ENCODE assay signal across 8 cellular contexts in the genomic region with DNA sequence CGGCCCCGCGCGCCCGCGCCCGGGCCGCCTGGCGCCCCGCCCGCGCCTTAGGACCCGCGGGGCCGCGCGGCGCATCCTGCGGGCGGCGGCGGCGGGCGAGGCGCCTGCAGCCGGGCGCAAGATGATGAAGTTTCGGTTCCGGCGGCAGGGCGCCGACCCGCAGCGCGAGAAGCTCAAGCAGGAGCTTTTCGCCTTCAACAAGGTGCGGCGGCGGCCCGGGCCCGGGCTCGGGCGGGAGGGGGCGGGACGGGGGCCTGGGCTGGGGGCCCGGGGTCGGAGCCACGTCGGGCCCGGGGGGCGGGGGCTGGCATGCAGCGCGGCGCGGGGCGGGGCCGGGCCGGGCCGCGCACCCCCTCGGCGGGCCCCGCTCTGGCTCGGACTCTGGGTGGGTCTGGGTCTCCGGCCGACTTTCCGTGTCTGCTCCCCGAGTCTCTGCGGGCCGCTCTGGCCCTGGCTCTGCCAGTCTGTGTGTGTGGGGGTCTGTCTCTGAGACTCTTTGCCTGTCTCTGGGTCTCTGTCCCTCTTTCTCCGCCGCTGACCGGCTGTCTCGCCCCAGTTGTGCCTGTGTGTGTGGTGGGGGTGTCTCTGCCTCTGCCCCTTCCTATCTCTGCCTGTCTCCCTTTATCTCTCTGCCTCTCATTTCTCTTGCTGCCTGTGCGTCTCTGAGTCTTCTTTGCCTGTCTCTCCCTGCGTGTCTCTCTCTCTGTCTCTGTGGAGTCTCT. TPM values are rescaled to one million over a fixed set of nuclear protein-coding genes. Genes with fewer than 3 reads are reported as not detected.
DNase-seq lines count a peak whose midpoint lies in the region; ATAC-seq and TF ChIP-seq lines count a peak whose summit lies in the region.

A gene (plus strand): TSS at position 74 of the 722 bp plus-strand sequence. CDS start 48 bp downstream, at position 122.

- H3K4me1 ChIP-seq in OCI-LY7 (ENCODE audit: insufficient read depth, low read length, poor library complexity, severe bottlenecking) (peaks cover 15% of the 10 kb centered on the region), mesodermal cell (ENCODE audit: control insufficient read depth, insufficient read depth, low read length, poor library complexity, severe bottlenecking) (peaks cover 33% of the 10 kb centered on the region), transverse colon (peaks cover 5 to 15% (median 14%) of the 10 kb centered on the region in 4 donors)

- no peaks in the 10 kb centered on the region for H3K9me2 ChIP-seq in OCI-LY7 (ENCODE audit: insufficient read depth, low read length)

- no peaks in the 10 kb centered on the region for H4K20me1 ChIP-seq in OCI-LY7 (ENCODE audit: insufficient read depth, low read length)

- H2AFZ ChIP-seq in OCI-LY7 (ENCODE audit: low read length), result peak within 1 kb of the TSS; percentile 88

- 1% methylated on average over 40 to 43 of the region's 76 CpGs for WGBS in mesodermal cell (ENCODE audit: insufficient coverage in 2 of 2), 2 experiments
- WGBS in transverse colon (ENCODE audit: low coverage in 1 of 2), 2 donors, result 0% methylated on average over 1 to 18 of the region's 76 CpGs

- H3K9me3 ChIP-seq in OCI-LY7 (ENCODE audit: low read length) (no peaks in the 10 kb centered on the region), mesodermal cell (ENCODE audit: control insufficient read depth, low read length) (no peaks in the 10 kb centered on the region), transverse colon (no peaks in the 10 kb centered on the region)

- CTCF ChIA-PET in OCI-LY7 (lab: Charles Lee; ENCODE audit: unreplicated experiment), result no interaction called here

- in situ Hi-C loops in transverse colon (cut with MboI; ENCODE audit: low pct_ligation_motif_present in 1 of 4, low pct_unique_long_range_greater_than_20kb in 1 of 4, low sequenced_read_pairs in 3 of 4), result no loop called here

- peak; percentile 14 for ATAC-seq in GM21723 (IDR thresholded peaks at IDR 0.05; ENCODE audit: unreplicated experiment)

- no peak within 1 kb of the TSS for H3K27ac ChIP-seq in OCI-LY7 (ENCODE audit: low read depth, low read length, poor library complexity, severe bottlenecking)
- peak within 1 kb of the TSS; percentile 88 for H3K27ac ChIP-seq in mesodermal cell (ENCODE audit: low read depth, low read length, severe bottlenecking)
- H3K27ac ChIP-seq in transverse colon, result peak within 1 kb of the TSS; percentile 61 to 75 (median 66)

- TF ChIP-seq POLR2A in transverse colon (IDR thresholded peaks at IDR 0.05), result no peak

- TF ChIP-seq EP300 in transverse colon (IDR thresholded peaks at IDR 0.05; ENCODE audit: low read depth), result no peak

- POLR2A ChIA-PET in OCI-LY7 (lab: Charles Lee), result no interaction called here

- H3K27me3 ChIP-seq in transverse colon, result no peaks in the 10 kb centered on the region

- DNase-seq in ELF-1 (ENCODE audit: low read depth, low spot score), result peak; percentile 27
- DNase-seq in OCI-LY7 (ENCODE audit: low spot score), result no peak
- peak; percentile 17 for DNase-seq in choroid plexus epithelial cell (ENCODE audit: low read depth)
- no peak for DNase-seq in transverse colon
- no peak for DNase-seq in ecto neural progenitor cell (ENCODE audit: low spot score)
- DNase-seq in germinal center (ENCODE audit: low spot score), result no peak

- intact Hi-C loops in OCI-LY7 (cut with micrococcal nuclease; ENCODE audit: unreplicated experiment), result no loop called here
- intact Hi-C loops in transverse colon (cut with DNase I; ENCODE audit: low total_unique reads), result no loop called here

- no TSS peak for BruUV-seq in OCI-LY7 (replicated peaks; lab: Mats Ljungman, UMichigan)

- peak within 1 kb of the TSS; percentile 81 for H3K4me2 ChIP-seq in OCI-LY7 (ENCODE audit: low read length)

- H3K36me3 ChIP-seq in OCI-LY7 (ENCODE audit: insufficient read depth, low read length) (no peaks in the 10 kb centered on the region), mesodermal cell (ENCODE audit: control insufficient read depth, insufficient read depth, low read length) (peaks cover 11% of the 10 kb centered on the region), transverse colon (no peaks in the 10 kb centered on the region)

- TF ChIP-seq CTCF in OCI-LY7 (conservative IDR thresholded peaks at IDR 0.05; ENCODE audit: low read length), result no peak
- no peak for TF ChIP-seq CTCF in choroid plexus epithelial cell (conservative IDR thresholded peaks at IDR 0.05; ENCODE audit: low read depth, low read length)
- no peak for TF ChIP-seq CTCF in transverse colon (IDR thresholded peaks at IDR 0.05)

- peak within 1 kb of the TSS; percentile 71 for H3K4me3 ChIP-seq in OCI-LY7 (ENCODE audit: low read depth, low read length, poor library complexity, severe bottlenecking)
- H3K4me3 ChIP-seq in choroid plexus epithelial cell (ENCODE audit: low read depth, low read length), result peak within 1 kb of the TSS; percentile 79
- H3K4me3 ChIP-seq in mesodermal cell (ENCODE audit: extremely low read depth, insufficient read depth, low read length, poor library complexity, severe bottlenecking), result peak within 1 kb of the TSS; percentile 85
- H3K4me3 ChIP-seq in transverse colon, result peak within 1 kb of the TSS; percentile 36 to 81 (median 53)

- no peaks in the 10 kb centered on the region for H3K79me2 ChIP-seq in OCI-LY7 (ENCODE audit: insufficient read depth, low read depth, low read length)

RNA-seq across cellular contexts. Expression of the gene that starts here (rescaled TPM):
- 11.9 and 14.1 TPM in 2 replicates for total RNA-seq in OCI-LY7 (2014; rRNA removed; shearing (Covaris generic))
- 19.9 and 20.8 TPM in 2 replicates for total RNA-seq in OCI-LY7 (2022)
- 64.1 TPM for polyA plus RNA-seq in mesodermal cell (2013, experiment 1 of 2)
- 52.4 TPM for polyA plus RNA-seq in mesodermal cell (2013, experiment 2 of 2)
- 10 to 100 TPM; 11.1 to 18.0 (median 14.9) TPM for total RNA-seq in transverse colon

Comparison
In these comparisons a context has a peak if more than half of its experiments do, and no peak if none do; other contexts are left out.
1. DNase-seq: peak in ELF-1 (single experiment) and choroid plexus epithelial cell (single experiment); none in OCI-LY7 (single experiment), transverse colon (single experiment), ecto neural progenitor cell (single experiment) and germinal center (single experiment).
2. Peak in every context shown above with its lines, with median percentiles within 50 percentile points of each other: H3K4me3 ChIP-seq.